8 cellular contexts compared by ENCODE assay signal in the genomic region with DNA sequence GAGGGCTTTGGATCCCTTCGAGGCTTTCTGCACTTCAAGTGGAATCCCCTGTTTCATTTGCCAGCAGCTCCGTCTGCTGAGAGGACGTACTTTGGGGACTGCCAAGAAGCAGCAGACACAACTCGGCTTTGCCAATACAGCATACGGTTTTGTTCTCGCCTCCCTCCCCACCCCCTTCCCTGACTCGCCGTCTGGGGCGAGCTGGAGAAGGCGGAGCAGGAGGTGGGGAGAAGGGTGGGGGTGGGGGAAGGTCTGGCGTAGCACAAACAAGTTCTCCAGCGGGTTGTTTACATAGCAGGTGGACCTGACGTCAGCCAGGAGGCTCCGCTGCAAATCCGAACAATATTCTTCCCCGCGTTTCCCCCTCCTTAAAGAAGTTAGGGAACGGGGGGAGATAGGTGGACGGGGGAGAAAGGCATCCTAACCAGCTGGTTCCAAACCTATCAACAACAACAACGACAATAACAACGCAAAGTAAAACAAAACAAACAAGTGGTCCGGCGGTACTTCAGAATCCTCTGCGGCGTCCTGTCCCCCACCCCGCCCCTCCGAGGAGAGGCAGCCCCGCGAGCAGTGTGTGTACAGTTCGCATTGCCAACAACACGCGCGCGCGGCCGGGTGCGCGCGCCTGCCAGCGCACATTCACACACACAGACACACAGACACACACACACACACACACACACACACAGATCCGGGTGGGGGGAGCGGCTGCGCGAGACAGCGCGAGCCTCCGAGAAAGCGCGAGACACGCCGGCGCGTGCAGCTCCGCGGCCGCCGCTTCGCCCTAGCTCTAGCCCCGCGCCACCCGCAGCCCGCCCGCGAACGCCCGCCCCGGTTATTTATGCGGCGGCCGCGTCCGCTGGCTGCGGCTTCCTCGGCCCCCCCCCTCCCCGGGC.
DNase-seq lines count a peak whose midpoint lies in the region; ATAC-seq and TF ChIP-seq lines count a peak whose summit lies in the region.

No MANE protein-coding gene starts in this region.

- H3K36me3 ChIP-seq in HUES64 (ENCODE audit: insufficient read depth, low read length) (no peaks in the 10 kb centered on the region), PC-3 (ENCODE audit: low read depth, low read length) (no peaks in the 10 kb centered on the region), iPS-15b (ENCODE audit: control insufficient read depth, insufficient read depth, low read length) (no peaks in the 10 kb centered on the region), Karpas-422 (ENCODE audit: insufficient read depth, low read length) (no peaks in the 10 kb centered on the region)

- H3K9ac ChIP-seq in HUES64 (ENCODE audit: low read depth, low read length) (peak overlapping the region; percentile 64), PC-3 (ENCODE audit: low read length) (no peak overlapping the region), iPS-15b (ENCODE audit: low read depth, low read length) (peak overlapping the region; percentile 71), Karpas-422 (ENCODE audit: low read length) (no peak overlapping the region)

- H3K9me3 ChIP-seq in HUES64 (ENCODE audit: insufficient read depth, low read depth, low read length): no peaks in the 10 kb centered on the region
- no peaks in the 10 kb centered on the region for H3K9me3 ChIP-seq in PC-3 (ENCODE audit: low read length)
- H3K9me3 ChIP-seq in iPS-15b (ENCODE audit: control insufficient read depth, insufficient read depth, low read length): no peaks in the 10 kb centered on the region
- H3K9me3 ChIP-seq in Karpas-422 (ENCODE audit: low read length): peaks cover 17% of the 10 kb centered on the region

- no peak for TF ChIP-seq CTCF in PC-3 (conservative IDR thresholded peaks at IDR 0.05; ENCODE audit: low read depth, low read length)

- WGBS in HUES64: under 1% methylated on average over 63 of the region's 75 CpGs

- POLR2A ChIA-PET in PC-3 (lab: Charles Lee; ENCODE audit: unreplicated experiment): no interaction called here

- ATAC-seq in Right ventricle myocardium inferior: peak; percentile 90
- peak; percentile 18 for ATAC-seq in PC-3

- no TSS peak for BruUV-seq in PC-3 (replicated peaks; lab: Mats Ljungman, UMichigan)

- H2AFZ ChIP-seq in PC-3 (ENCODE audit: low read length): peak overlapping the region; percentile 67
- no peak overlapping the region for H2AFZ ChIP-seq in Karpas-422 (ENCODE audit: low read length)

- H3K27me3 ChIP-seq in HUES64 (ENCODE audit: insufficient read depth, low read length): peaks cover 99% of the 10 kb centered on the region
- peaks cover 70% of the 10 kb centered on the region for H3K27me3 ChIP-seq in PC-3 (ENCODE audit: low read length)
- H3K27me3 ChIP-seq in iPS-15b (ENCODE audit: control insufficient read depth, insufficient read depth, low read length): peaks cover 76% of the 10 kb centered on the region
- no peaks in the 10 kb centered on the region for H3K27me3 ChIP-seq in Karpas-422 (ENCODE audit: low read length)

- no peaks in the 10 kb centered on the region for H3K79me2 ChIP-seq in PC-3 (ENCODE audit: low read length)
- no peaks in the 10 kb centered on the region for H3K79me2 ChIP-seq in Karpas-422 (ENCODE audit: low read length)

- H3K4me2 ChIP-seq in PC-3 (ENCODE audit: low read length) (peak overlapping the region; percentile 80), Karpas-422 (ENCODE audit: low read depth, low read length, poor library complexity, severe bottlenecking) (no peak overlapping the region)

- no peaks in the 10 kb centered on the region for H3F3A ChIP-seq in PC-3 (ENCODE audit: low read length, unreplicated experiment)

- intact Hi-C loops in Right ventricle myocardium inferior (cut with DNase I) (loop anchor here (5.0 kb wide), 2 partner anchors 326 to 446 kb away; partner anchors contain the start of gene FOXP2), cardiac septum (cut with DNase I) (loop anchor here (10.0 kb wide), 3 partner anchors 329 to 1389 kb away; partner anchors contain the start of gene FOXP2), PC-3 (cut with micrococcal nuclease) (no loop called here)

- CTCF ChIA-PET in PC-3 (lab: Charles Lee): no interaction called here

- peak overlapping the region; percentile 66; the same call in 1 of the 2 replicates for H3K27ac ChIP-seq in HUES64 (ENCODE audit: low read depth, low read length)
- H3K27ac ChIP-seq in PC-3 (ENCODE audit: low read length): no peak overlapping the region
- H3K27ac ChIP-seq in Karpas-422 (ENCODE audit: low read length): no peak overlapping the region

- in situ Hi-C loops in T47D (cut with HindIII; ENCODE audit: low pct_unique_long_range_greater_than_20kb, low sequenced_read_pairs): no loop called here

- H3K9me2 ChIP-seq in PC-3 (replicated peaks; ENCODE audit: low read length) (no peaks in the 10 kb centered on the region), Karpas-422 (replicated peaks; ENCODE audit: insufficient read depth, low read length) (no peaks in the 10 kb centered on the region)

- H3K4me1 ChIP-seq in HUES64 (ENCODE audit: insufficient read depth, low read length) (peaks cover 22% of the 10 kb centered on the region), PC-3 (ENCODE audit: insufficient read depth, low read length) (no peaks in the 10 kb centered on the region), iPS-15b (ENCODE audit: control insufficient read depth, insufficient read depth, low read length) (peaks cover 13% of the 10 kb centered on the region), Karpas-422 (ENCODE audit: low read length) (no peaks in the 10 kb centered on the region)

- DNase-seq in Right ventricle myocardium inferior (ENCODE audit: missing footprints) (peak; percentile 88), cardiac septum (ENCODE audit: low spot score) (no peak), PC-3 (peak; percentile 22), T47D (ENCODE audit: low read depth in 1 of 2, low spot score in 1 of 2) (peak; percentile 93 to 94), retina (peak; percentile 93), Karpas-422 (no peak)

- H3K4me3 ChIP-seq in HUES64 (ENCODE audit: low read length) (peak overlapping the region; percentile 80), PC-3 (ENCODE audit: low read length) (peak overlapping the region; percentile 67), iPS-15b (ENCODE audit: low read depth, low read length) (peak overlapping the region; percentile 81), Karpas-422 (ENCODE audit: low read length) (no peak overlapping the region)

- H4K20me1 ChIP-seq in PC-3 (ENCODE audit: low read length): no peaks in the 10 kb centered on the region
- H4K20me1 ChIP-seq in Karpas-422 (ENCODE audit: insufficient read depth, low read depth, low read length): no peaks in the 10 kb centered on the region

Comparison
In these comparisons a context has a peak if more than half of its experiments do, and no peak if none do; other contexts are left out.
1. DNase-seq: peak in Right ventricle myocardium inferior (single experiment), PC-3 (single experiment), T47D (2 of 2) and retina (single experiment); none in cardiac septum (single experiment) and Karpas-422 (single experiment).
2. H3K9ac ChIP-seq: peak in HUES64 (single experiment) and iPS-15b (single experiment); none in PC-3 (single experiment) and Karpas-422 (single experiment).